8 cellular contexts compared by ENCODE assay signal in genomic region chr16:228917-229730, GRCh38. TPM values are rescaled to one million over a fixed set of nuclear protein-coding genes. Genes with fewer than 3 reads are reported as not detected.
DNase-seq lines count a peak whose midpoint lies in the region; TF ChIP-seq lines count a peak whose summit lies in the region.

A gene with protein sequence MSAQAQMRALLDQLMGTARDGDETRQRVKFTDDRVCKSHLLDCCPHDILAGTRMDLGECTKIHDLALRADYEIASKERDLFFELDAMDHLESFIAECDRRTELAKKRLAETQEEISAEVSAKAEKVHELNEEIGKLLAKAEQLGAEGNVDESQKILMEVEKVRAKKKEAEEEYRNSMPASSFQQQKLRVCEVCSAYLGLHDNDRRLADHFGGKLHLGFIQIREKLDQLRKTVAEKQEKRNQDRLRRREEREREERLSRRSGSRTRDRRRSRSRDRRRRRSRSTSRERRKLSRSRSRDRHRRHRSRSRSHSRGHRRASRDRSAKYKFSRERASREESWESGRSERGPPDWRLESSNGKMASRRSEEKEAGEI (minus strand): TSS chr16:229449. CDS start chr16:229339, 110 bp downstream.

- H3K9me2 ChIP-seq in SK-N-SH = no peaks in the 10 kb centered on the region

- no peaks in the 10 kb centered on the region for H3K27me3 ChIP-seq in SK-N-SH (ENCODE audit: insufficient read depth)

- peak within 1 kb of the TSS; percentile 99 for H3K4me2 ChIP-seq in SK-N-SH

- TF ChIP-seq EP300 in SK-N-SH (IDR thresholded peaks at IDR 0.05; ENCODE audit: borderline replicate concordance in 1 of 2, low read depth in 1 of 2, low read length in 1 of 2) = 0 out of 4 replicates have a peak, but pooled peaks of 1 of the 2 experiments have one; percentile 8

- H3K36me3 ChIP-seq in SK-N-SH (replicated peaks in 1 of 2; ENCODE audit: control insufficient read depth in 1 of 2, insufficient read depth in 2 of 2, low read length in 1 of 2) = peaks cover 28 to 36% of the 10 kb centered on the region in 2 experiments

- H2AFZ ChIP-seq in SK-N-SH (ENCODE audit: low read depth) = peak within 1 kb of the TSS; percentile 90

- peaks cover 34% of the 10 kb centered on the region for H4K20me1 ChIP-seq in SK-N-SH (ENCODE audit: insufficient read depth)

- 5% methylated on average over 36 of the region's 84 CpGs for WGBS in SK-N-SH (ENCODE audit: low lambda C conversion rate)

- peaks cover 49% of the 10 kb centered on the region for H3K79me2 ChIP-seq in SK-N-SH (ENCODE audit: insufficient read depth)

- DNase-seq in GF-D8 (lab: John Stamatoyannopoulos, UW) (peak; percentile 50), HEK293T (ENCODE audit: extremely low spot score) (peak; percentile 92), NAMALWA (ENCODE audit: low spot score) (peak; percentile 92), SK-N-SH (peak; percentile 98), germinal center (ENCODE audit: low spot score) (peak; percentile 89), nucleus accumbens (lab: John Stamatoyannopoulos, UW) (peak in 55 of 56 donors; percentile 15 to 94 (median 84)), superior temporal gyrus (ENCODE audit: extremely low spot score) (peak; percentile 91)
- peak; percentile 88 for DNase-seq in activated naive CD4-positive, alpha-beta T cell treated with anti-CD3 and anti-CD28 coated beads, Interleukin-2, amount 50 U/mL, for 16 hours

- POLR2A ChIA-PET in HEK293T (lab: Yijun Ruan, JAX) = interaction anchor here (1.0 to 1.5 kb wide), 5 partner anchors 11 to 175 kb away, joined by 3 to 5 read pairs (median 3); partner anchors contain the start of genes ARHGDIG, POLR3K and SNRNP25
- POLR2A ChIA-PET in SK-N-SH (lab: Yijun Ruan, JAX) = interaction anchor here (0.7 to 0.8 kb wide), 4 partner anchors 17 to 134 kb away, joined by 3 to 4 read pairs (median 3); no protein-coding TSS in a partner anchor

- CTCF ChIA-PET in HEK293T (lab: Yijun Ruan, JAX) (interaction anchor here (0.7 kb wide), 1 partner anchor 122 kb away, joined by 3 read pairs; no protein-coding TSS in a partner anchor), SK-N-SH (lab: Yijun Ruan, JAX) (interaction anchor here (0.7 to 2.3 kb wide), 9 partner anchors 9 to 134 kb away, joined by 3 to 18 read pairs (median 4); partner anchors contain the start of gene HBQ1)

- no peak for TF ChIP-seq RAD21 in SK-N-SH (IDR thresholded peaks at IDR 0.05; ENCODE audit: low read length)

- H3F3A ChIP-seq in SK-N-SH (replicated peaks; ENCODE audit: insufficient read depth) = peaks cover 13% of the 10 kb centered on the region

- peak within 1 kb of the TSS; percentile 78 to 100 for H3K4me3 ChIP-seq in SK-N-SH (ENCODE audit: low read depth in 2 of 2, low read length in 1 of 2)

- no peaks in the 10 kb centered on the region for H3K9me3 ChIP-seq in SK-N-SH

- H3K4me1 ChIP-seq in SK-N-SH (ENCODE audit: control insufficient read depth in 1 of 2, insufficient read depth in 2 of 2, low read depth in 1 of 2, low read length in 1 of 2) = peaks cover 10% of the 10 kb centered on the region in 2 experiments; a peak in 3 of 4 replicates

- peak within 1 kb of the TSS; percentile 97 for H3K9ac ChIP-seq in SK-N-SH

- peak within 1 kb of the TSS; percentile 94 to 96 for H3K27ac ChIP-seq in SK-N-SH (ENCODE audit: low read depth in 2 of 2, low read length in 1 of 2)

- no peak for TF ChIP-seq CTCF in SK-N-SH (IDR thresholded peaks at IDR 0.05)

TF ChIP-seq in HEK293T, 16 proteins besides CTCF, POLR2A, EP300 and RAD21:
- TF ChIP-seq LEF1 (IDR thresholded peaks at IDR 0.05; ENCODE audit: borderline replicate concordance) (no peak), ZNF384 (IDR thresholded peaks at IDR 0.05) (no peak), BHLHE40 (IDR thresholded peaks at IDR 0.05; ENCODE audit: borderline replicate concordance) (no peak), L3MBTL2 (conservative IDR thresholded peaks at IDR 0.05) (peak; percentile 100), NFRKB (IDR thresholded peaks at IDR 0.05) (no peak), FOXM1 (IDR thresholded peaks at IDR 0.05; ENCODE audit: borderline replicate concordance) (no peak), SP1 (IDR thresholded peaks at IDR 0.05) (no peak), SUZ12 (IDR thresholded peaks at IDR 0.05) (no peak), TARDBP (IDR thresholded peaks at IDR 0.05) (no peak), HDGF (IDR thresholded peaks at IDR 0.05; ENCODE audit: borderline replicate concordance) (no peak), ELF4 (IDR thresholded peaks at IDR 0.05) (peak; percentile 62; the same call in 1 of the 2 replicates), CTBP1 (IDR thresholded peaks at IDR 0.05; ENCODE audit: borderline replicate concordance) (no peak), FOXA1 (IDR thresholded peaks at IDR 0.05) (no peak)
TF ChIP-seq in HEK293T: peak in this region for 2.

TF ChIP-seq in SK-N-SH, 30 proteins besides CTCF, POLR2A, EP300 and RAD21 (continues in another document):
- peak; percentile 53; the same call in 1 of the 2 replicates for TF ChIP-seq YY1 (IDR thresholded peaks at IDR 0.05; ENCODE audit: low read depth)
- peak; percentile 66; the same call in 1 of the 2 replicates for TF ChIP-seq TAF1 (IDR thresholded peaks at IDR 0.05; ENCODE audit: borderline replicate concordance, low read depth, low read length)
- peak; percentile 93 for TF ChIP-seq GABPA (IDR thresholded peaks at IDR 0.05; ENCODE audit: low read depth)
- peak; percentile 99 for TF ChIP-seq POLR2AphosphoS5 (IDR thresholded peaks at IDR 0.05; ENCODE audit: low read depth, low read length)
- TF ChIP-seq NFIC (IDR thresholded peaks at IDR 0.05; ENCODE audit: borderline replicate concordance) = no peak; the same call in 1 of the 2 replicates
- no peak for TF ChIP-seq ZBTB33 (IDR thresholded peaks at IDR 0.05; ENCODE audit: borderline replicate concordance, low read depth)
- 0 out of 2 replicates have a peak, but pooled peaks have one; percentile 2 for TF ChIP-seq PBX3 (IDR thresholded peaks at IDR 0.05)
- TF ChIP-seq, protein P1, sequence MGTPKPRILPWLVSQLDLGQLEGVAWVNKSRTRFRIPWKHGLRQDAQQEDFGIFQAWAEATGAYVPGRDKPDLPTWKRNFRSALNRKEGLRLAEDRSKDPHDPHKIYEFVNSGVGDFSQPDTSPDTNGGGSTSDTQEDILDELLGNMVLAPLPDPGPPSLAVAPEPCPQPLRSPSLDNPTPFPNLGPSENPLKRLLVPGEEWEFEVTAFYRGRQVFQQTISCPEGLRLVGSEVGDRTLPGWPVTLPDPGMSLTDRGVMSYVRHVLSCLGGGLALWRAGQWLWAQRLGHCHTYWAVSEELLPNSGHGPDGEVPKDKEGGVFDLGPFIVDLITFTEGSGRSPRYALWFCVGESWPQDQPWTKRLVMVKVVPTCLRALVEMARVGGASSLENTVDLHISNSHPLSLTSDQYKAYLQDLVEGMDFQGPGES (IDR thresholded peaks at IDR 0.05; ENCODE audit: low read depth, low read length) = no peak
- TF ChIP-seq, protein P2, sequence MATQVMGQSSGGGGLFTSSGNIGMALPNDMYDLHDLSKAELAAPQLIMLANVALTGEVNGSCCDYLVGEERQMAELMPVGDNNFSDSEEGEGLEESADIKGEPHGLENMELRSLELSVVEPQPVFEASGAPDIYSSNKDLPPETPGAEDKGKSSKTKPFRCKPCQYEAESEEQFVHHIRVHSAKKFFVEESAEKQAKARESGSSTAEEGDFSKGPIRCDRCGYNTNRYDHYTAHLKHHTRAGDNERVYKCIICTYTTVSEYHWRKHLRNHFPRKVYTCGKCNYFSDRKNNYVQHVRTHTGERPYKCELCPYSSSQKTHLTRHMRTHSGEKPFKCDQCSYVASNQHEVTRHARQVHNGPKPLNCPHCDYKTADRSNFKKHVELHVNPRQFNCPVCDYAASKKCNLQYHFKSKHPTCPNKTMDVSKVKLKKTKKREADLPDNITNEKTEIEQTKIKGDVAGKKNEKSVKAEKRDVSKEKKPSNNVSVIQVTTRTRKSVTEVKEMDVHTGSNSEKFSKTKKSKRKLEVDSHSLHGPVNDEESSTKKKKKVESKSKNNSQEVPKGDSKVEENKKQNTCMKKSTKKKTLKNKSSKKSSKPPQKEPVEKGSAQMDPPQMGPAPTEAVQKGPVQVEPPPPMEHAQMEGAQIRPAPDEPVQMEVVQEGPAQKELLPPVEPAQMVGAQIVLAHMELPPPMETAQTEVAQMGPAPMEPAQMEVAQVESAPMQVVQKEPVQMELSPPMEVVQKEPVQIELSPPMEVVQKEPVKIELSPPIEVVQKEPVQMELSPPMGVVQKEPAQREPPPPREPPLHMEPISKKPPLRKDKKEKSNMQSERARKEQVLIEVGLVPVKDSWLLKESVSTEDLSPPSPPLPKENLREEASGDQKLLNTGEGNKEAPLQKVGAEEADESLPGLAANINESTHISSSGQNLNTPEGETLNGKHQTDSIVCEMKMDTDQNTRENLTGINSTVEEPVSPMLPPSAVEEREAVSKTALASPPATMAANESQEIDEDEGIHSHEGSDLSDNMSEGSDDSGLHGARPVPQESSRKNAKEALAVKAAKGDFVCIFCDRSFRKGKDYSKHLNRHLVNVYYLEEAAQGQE (IDR thresholded peaks at IDR 0.05; ENCODE audit: low read depth, low read length) = 0 out of 2 replicates have a peak, but pooled peaks have one; percentile 8
- TF ChIP-seq EZH2phosphoT487 (IDR thresholded peaks at IDR 0.05; ENCODE audit: borderline replicate concordance, low read depth) = no peak
- TF ChIP-seq JUND (IDR thresholded peaks at IDR 0.05) = no peak

RNA-seq across cellular contexts. Expression of the gene that starts here (rescaled TPM):
- polyA plus RNA-seq in SK-N-SH (2012; rRNA removed) = 97.7 and 105 TPM in 2 replicates
- 38.5 and 38.9 TPM in 2 replicates for polyA plus RNA-seq in SK-N-SH (2012; cell fraction: cytosol; rRNA removed)
- polyA plus RNA-seq in SK-N-SH (2012; cell fraction: nucleus; rRNA removed) = 529 and 717 TPM in 2 replicates

Comparison
In these comparisons a context has a peak if more than half of its experiments do, and no peak if none do; other contexts are left out.
1. Peak in every context shown above with its lines: DNase-seq, H3K4me3 ChIP-seq and H3K27ac ChIP-seq.